ENCODE assay signal across 9 cellular contexts in the genomic region with DNA sequence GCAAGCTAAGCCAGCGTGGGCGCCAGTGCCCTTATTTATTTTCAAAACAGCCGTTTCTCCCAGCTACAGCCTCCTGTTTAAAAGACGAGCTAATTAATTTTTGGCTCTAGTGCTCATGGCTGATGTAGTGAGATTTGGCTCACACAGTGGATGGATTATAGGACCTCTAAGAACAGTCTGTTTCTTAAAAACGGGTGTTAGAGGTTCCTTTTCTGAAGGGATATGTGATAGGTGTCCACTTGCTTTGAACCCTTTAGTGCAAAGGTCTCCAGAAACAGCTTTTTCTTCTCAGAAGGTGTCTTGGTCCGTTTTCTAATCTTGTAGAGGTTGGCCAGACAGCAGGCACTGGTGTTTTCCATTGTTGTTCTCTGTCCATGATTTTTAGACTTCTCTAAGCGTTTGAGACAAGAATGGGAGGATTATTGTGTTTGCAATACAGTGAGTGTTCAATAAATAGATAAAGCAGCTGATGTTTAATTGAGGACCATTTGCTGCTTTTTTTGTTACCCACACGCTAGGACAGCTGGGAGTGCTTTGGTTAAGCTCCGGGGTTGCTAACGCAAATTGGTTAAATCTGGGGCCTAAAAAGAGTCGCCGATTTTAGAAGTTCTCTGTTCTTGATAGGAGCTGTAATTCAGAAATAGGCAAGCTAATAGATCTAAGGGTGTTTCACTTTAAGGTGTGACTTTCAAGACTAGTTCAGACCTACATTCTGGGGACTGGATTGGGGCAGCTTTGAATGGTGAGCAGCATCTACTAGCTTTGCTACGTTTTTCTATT. TPM values are rescaled to one million over a fixed set of nuclear protein-coding genes. Genes with fewer than 3 reads are reported as not detected.
DNase-seq lines count a peak whose midpoint lies in the region; ATAC-seq, FAIRE-seq and TF ChIP-seq lines count a peak whose summit lies in the region.
"Had no signal": no experiment of that assay in that cellular context is flagged by ENCODE, and none has a peak within 500 bp of the region (broad histone marks: within the 10 kb centered on the region; RNA-seq: fewer than 3 reads in every experiment).

No MANE protein-coding gene starts in this region.

- peak; percentile 69 for DNase-seq in activated CD4-positive, alpha-beta T cell treated with anti-CD3 and anti-CD28 coated beads, Interleukin-2, amount 10 ng/mL, durations not matched to agents 24 days and 14 days
- DNase-seq in activated CD4-positive, alpha-beta T cell treated with anti-CD3 and anti-CD28 coated beads for 4 hours: no peak
- peak; percentile 67 for DNase-seq in HT-29 (ENCODE audit: low spot score)
- no peak for DNase-seq in T-helper 17 cell
- DNase-seq in esophagus squamous epithelium (lab: John Stamatoyannopoulos, UW): no peak
- DNase-seq in pancreas: no peak
- DNase-seq in KG1 (lab: John Stamatoyannopoulos, UW): no peak

- peaks cover 46% of the 10 kb centered on the region for H3K4me1 Mint-ChIP-seq in activated CD4-positive, alpha-beta T cell treated with anti-CD3 and anti-CD28 coated beads, Interleukin-2, amount 10 ng/mL, durations not matched to agents 24 days and 14 days
- peaks cover 33% of the 10 kb centered on the region for H3K4me1 Mint-ChIP-seq in T-helper 17 cell

- no peak for ATAC-seq in T-helper 17 cell
- peak in 2 of 4 donors; percentile 0 to 1 for ATAC-seq in pancreas
- no peak for ATAC-seq in HG03565 (IDR thresholded peaks at IDR 0.05; ENCODE audit: unreplicated experiment)

- H3K27me3 ChIP-seq in esophagus squamous epithelium: no peaks in the 10 kb centered on the region
- H3K27me3 ChIP-seq in pancreas: no peaks in the 10 kb centered on the region

- no peaks in the 10 kb centered on the region for H3K9me3 Mint-ChIP-seq in activated CD4-positive, alpha-beta T cell treated with anti-CD3 and anti-CD28 coated beads, Interleukin-2, amount 10 ng/mL, durations not matched to agents 24 days and 14 days

- intact Hi-C loops in activated CD4-positive, alpha-beta T cell treated with anti-CD3 and anti-CD28 coated beads, Interleukin-2, amount 10 ng/mL, durations not matched to agents 24 days and 14 days (cut with micrococcal nuclease): loop anchor here (1.0 to 2.0 kb wide), 6 partner anchors 205 to 709 kb away; a partner anchor contains a TSS
- intact Hi-C loops in esophagus squamous epithelium (cut with DNase I): no loop called here
- intact Hi-C loops in pancreas (cut with DNase I): no loop called here

- WGBS in esophagus squamous epithelium, 2 donors: 7 to 15% methylated on average over 13 of the region's 13 CpGs
- WGBS in pancreas, 2 donors: 4 to 5% methylated on average over 13 of the region's 13 CpGs

- peak overlapping the region; percentile 99 for H3K27ac Mint-ChIP-seq in activated CD4-positive, alpha-beta T cell treated with anti-CD3 and anti-CD28 coated beads, Interleukin-2, amount 10 ng/mL, durations not matched to agents 24 days and 14 days
- peak overlapping the region; percentile 98 for H3K27ac Mint-ChIP-seq in T-helper 17 cell

- H3K36me3 ChIP-seq in esophagus squamous epithelium (peaks cover 0 to 4% (median 0%) of the 10 kb centered on the region in 3 donors), pancreas (no peaks in the 10 kb centered on the region)

- H3K27me3 Mint-ChIP-seq in activated CD4-positive, alpha-beta T cell treated with anti-CD3 and anti-CD28 coated beads, Interleukin-2, amount 10 ng/mL, durations not matched to agents 24 days and 14 days: no peaks in the 10 kb centered on the region
- H3K27me3 Mint-ChIP-seq in T-helper 17 cell: no peaks in the 10 kb centered on the region

- TF ChIP-seq CTCF in esophagus squamous epithelium (IDR thresholded peaks at IDR 0.05): no peak
- no peak for TF ChIP-seq CTCF in pancreas (IDR thresholded peaks at IDR 0.05)

- H3K4me3 ChIP-seq in esophagus squamous epithelium: peak overlapping the region; percentile 61 to 97 (median 94)
- H3K4me3 ChIP-seq in pancreas: peak overlapping the region; percentile 78 to 91 (median 88)

- FAIRE-seq in pancreas (lab: Jason Lieb, UNC): no peak
- FAIRE-seq: endometrium had no signal

- H3K36me3 Mint-ChIP-seq in activated CD4-positive, alpha-beta T cell treated with anti-CD3 and anti-CD28 coated beads, Interleukin-2, amount 10 ng/mL, durations not matched to agents 24 days and 14 days (ENCODE audit: low read depth): peaks cover 12% of the 10 kb centered on the region
- peaks cover 5% of the 10 kb centered on the region for H3K36me3 Mint-ChIP-seq in T-helper 17 cell (ENCODE audit: low read depth)

- peak in 1 of 4 donors; percentile 10 for TF ChIP-seq POLR2A in esophagus squamous epithelium (IDR thresholded peaks at IDR 0.05)

- H3K27ac ChIP-seq in esophagus squamous epithelium (peak overlapping the region; percentile 93 to 100 (median 100)), pancreas (peak overlapping the region; percentile 96 to 99 (median 98))

- H3K4me3 Mint-ChIP-seq in activated CD4-positive, alpha-beta T cell treated with anti-CD3 and anti-CD28 coated beads, Interleukin-2, amount 10 ng/mL, durations not matched to agents 24 days and 14 days: peak overlapping the region; percentile 98
- H3K4me3 Mint-ChIP-seq in T-helper 17 cell: peak overlapping the region; percentile 95

- no peaks in the 10 kb centered on the region for H3K9me3 ChIP-seq in T-helper 17 cell (ENCODE audit: control insufficient read depth, low read length, poor library complexity, severe bottlenecking)
- no peaks in the 10 kb centered on the region for H3K9me3 ChIP-seq in esophagus squamous epithelium
- H3K9me3 ChIP-seq in pancreas: no peaks in the 10 kb centered on the region

- peaks cover 7 to 35% (median 14%) of the 10 kb centered on the region in 3 donors for H3K4me1 ChIP-seq in esophagus squamous epithelium
- peaks cover 0 to 8% (median 7%) of the 10 kb centered on the region in 3 donors for H3K4me1 ChIP-seq in pancreas

RNA-seq across cellular contexts. Expression of a gene that starts 1.0 kb away (rescaled TPM):
- total RNA-seq in activated CD4-positive, alpha-beta T cell treated with anti-CD3 and anti-CD28 coated beads, Interleukin-2, amount 10 ng/mL, durations not matched to agents 24 days and 14 days: 34.0 and 37.0 TPM in 2 replicates
- 3.4 and 3.5 TPM in 2 replicates for total RNA-seq in HT-29 (2014; rRNA removed; shearing (Covaris generic))
- total RNA-seq in T-helper 17 cell (10 to 100 TPM; 35.0 to 48.4 TPM), esophagus squamous epithelium (10 to 100 TPM in 2 of 4 donors, 1 to 10 TPM in 2; 7.6 to 20.4 (median 10.0) TPM), pancreas (10 to 100 TPM in 2 of 6 donors, 1 to 10 TPM in 4; 7.4 to 10.9 (median 9.1) TPM)
- polyA plus RNA-seq in pancreas: 1 to 10 TPM; 3.7 to 5.6 TPM

RNA-seq across cellular contexts. Expression of a gene that starts 7.8 kb away (rescaled TPM):
- total RNA-seq in activated CD4-positive, alpha-beta T cell treated with anti-CD3 and anti-CD28 coated beads, Interleukin-2, amount 10 ng/mL, durations not matched to agents 24 days and 14 days: 0.88 and 1.1 TPM in 2 replicates
- total RNA-seq in HT-29 (2014; rRNA removed; shearing (Covaris generic)): 10.5 and 14.8 TPM in 2 replicates
- under 1 TPM in 1 of 2 donors, not detected in 1; 0.12 TPM for total RNA-seq in T-helper 17 cell
- 10 to 100 TPM; 22.5 to 59.0 (median 47.7) TPM for total RNA-seq in esophagus squamous epithelium
- 10 to 100 TPM; 15.7 to 21.6 (median 18.0) TPM for total RNA-seq in pancreas
- polyA plus RNA-seq in pancreas: 10 to 100 TPM in 1 of 2 donors, 1 to 10 TPM in 1; 7.0 to 13.7 TPM

Comparison
In these comparisons a context has a peak if more than half of its experiments do, and no peak if none do; other contexts are left out.
1. DNase-seq: peak in activated CD4-positive, alpha-beta T cell treated with anti-CD3 and anti-CD28 coated beads, Interleukin-2, amount 10 ng/mL, durations not matched to agents 24 days and 14 days (single experiment) and HT-29 (single experiment); none in activated CD4-positive, alpha-beta T cell treated with anti-CD3 and anti-CD28 coated beads for 4 hours (0 of 2), T-helper 17 cell (0 of 3), esophagus squamous epithelium (single experiment), pancreas (0 of 6) and KG1 (single experiment).